ENCODE assay signal across 23 cellular contexts in the genomic region with DNA sequence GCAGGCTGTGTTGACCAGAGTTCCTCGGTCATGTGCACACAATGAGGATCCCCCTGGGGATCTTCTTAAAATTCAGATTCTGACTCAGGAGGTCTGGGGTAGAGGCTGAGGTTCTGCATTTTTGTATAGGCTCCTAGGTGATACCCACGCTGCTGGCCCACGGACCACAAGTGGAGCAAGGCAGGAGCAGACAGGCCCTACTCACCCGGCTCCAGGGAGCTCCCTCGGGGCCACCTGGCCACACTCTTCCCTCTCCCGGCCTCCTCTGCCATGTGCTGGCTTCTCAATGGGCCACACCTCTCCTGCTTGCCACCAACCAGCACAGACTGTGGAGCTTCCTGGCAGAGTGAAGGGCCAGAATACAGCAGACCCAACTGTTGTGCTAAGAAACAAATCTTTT. TPM values are rescaled to one million over a fixed set of nuclear protein-coding genes. Genes with fewer than 3 reads are reported as not detected.
"Had no signal": no experiment of that assay in that cellular context is flagged by ENCODE, and none has a peak within 500 bp of the region (broad histone marks: within the 10 kb centered on the region; RNA-seq: fewer than 3 reads in every experiment).

No MANE protein-coding gene starts in this region.

- H3K4me1 ChIP-seq: SJSA1 had no signal

- H3K36me3 ChIP-seq: SJSA1 had no signal

- H3K4me3 ChIP-seq: SJSA1, SK-N-MC had no signal

- H3K9me3 ChIP-seq: SJSA1 had no signal

- DNase-seq: KBM-7, MV-4-11, NCI-H1092, NCI-H1105 treated with DMSO at 0.1 percent for 48 hours, NCI-H1417 treated with DMSO at 0.1 percent for 48 hours, NCI-H146, NCI-H1694 treated with DMSO at 0.1 percent for 48 hours, NCI-H1930, NCI-H2081, NCI-H2107, NCI-H2227 treated with DMSO at 0.1 percent for 48 hours, NCI-H524, NCI-H526 treated with DMSO at 0.1 percent for 48 hours, NCI-H748 treated with DMSO at 0.1 percent for 48 hours, RPMI8226, SHP77 treated with DMSO at 0.1 percent for 48 hours had no signal

- H3K27me3 ChIP-seq: SJSA1 had no signal

- H3K27ac ChIP-seq: SJSA1, SK-N-MC had no signal

- FAIRE-seq: RCC 7860 had no signal

RNA-seq across cellular contexts. Expression of gene GP9, which starts 23.9 kb away (rescaled TPM):
- total RNA-seq: HT-29, LHCN-M2, MCF 10A, NCI-H460, SJSA1 had no signal
